In genomic region chr7:17732083-17732482, GRCh38 we compare ENCODE assay signal across 15 cellular contexts.
A peak's percentile ranks its signal among the peaks of the same experiment; 100 is the strongest.
DNase-seq lines count a peak whose midpoint lies in the region; ATAC-seq, FAIRE-seq and TF ChIP-seq lines count a peak whose summit lies in the region.
"Had no signal": no experiment of that assay in that cellular context is flagged by ENCODE, and none has a peak within 500 bp of the region (broad histone marks: within the 10 kb centered on the region; RNA-seq: fewer than 3 reads in every experiment).

No MANE protein-coding gene starts in this region.

- H3K4me3 Mint-ChIP-seq in GM23338 = no peak overlapping the region
- no peak overlapping the region for H3K4me3 Mint-ChIP-seq in stimulated activated naive B cell treated with anti-CD40 and anti-IgM and Interleukin-4, amounts not matched to agents 10 μg/mL and 1 μg/mL and 100 μg/mL, for 72 hours
- H3K4me3 Mint-ChIP-seq: B cell; CD8-positive, alpha-beta T cell had no signal

- H3K4me1 ChIP-seq in GM23338 (ENCODE audit: insufficient read depth) = no peaks in the 10 kb centered on the region
- H3K4me1 ChIP-seq in left lung = no peaks in the 10 kb centered on the region
- H3K4me1 ChIP-seq: BLaER1 treated with 17β-estradiol and CSF1 and Interleukin-3, amounts not matched to agents 10 nM and 100 nM had no signal

- H3K36me3 ChIP-seq in GM23338 (ENCODE audit: insufficient read depth) (peaks cover 13% of the 10 kb centered on the region), left lung (no peaks in the 10 kb centered on the region)
- H3K36me3 ChIP-seq: BLaER1 treated with 17β-estradiol and CSF1 and Interleukin-3, amounts not matched to agents 10 nM and 100 nM; HAP-1 had no signal

- peaks cover 41% of the 10 kb centered on the region for H3K9me3 Mint-ChIP-seq in GM23338
- peaks cover 0 to 11% of the 10 kb centered on the region in 2 donors for H3K9me3 Mint-ChIP-seq in stimulated activated naive B cell treated with anti-CD40 and anti-IgM and Interleukin-4, amounts not matched to agents 10 μg/mL and 1 μg/mL and 100 μg/mL, for 72 hours

- peaks cover 0 to 18% of the 10 kb centered on the region in 2 donors for H3K9me3 ChIP-seq in left lung

- no peak overlapping the region for H3K4me2 ChIP-seq in GM23338
- H3K4me2 ChIP-seq: BLaER1 treated with 17β-estradiol and CSF1 and Interleukin-3, amounts not matched to agents 10 nM and 100 nM had no signal

- intact Hi-C loops in left lung (cut with DNase I) = no loop called here

- TF ChIP-seq CTCF in GM23338 (conservative IDR thresholded peaks at IDR 0.05; ENCODE audit: low read depth in 2 of 2) (no peak), left lung (IDR thresholded peaks at IDR 0.05) (no peak)

- H3K27ac ChIP-seq in GM23338 (ENCODE audit: low read depth) = no peak overlapping the region
- H3K27ac ChIP-seq in left lung = no peak overlapping the region
- H3K27ac ChIP-seq: BLaER1 treated with 17β-estradiol and CSF1 and Interleukin-3, amounts not matched to agents 10 nM and 100 nM had no signal

- peaks cover 5% of the 10 kb centered on the region for H3K27me3 Mint-ChIP-seq in GM23338 (ENCODE audit: insufficient read depth, low read depth, poor library complexity)
- H3K27me3 Mint-ChIP-seq in stimulated activated naive B cell treated with anti-CD40 and anti-IgM and Interleukin-4, amounts not matched to agents 10 μg/mL and 1 μg/mL and 100 μg/mL, for 72 hours = peaks cover 6 to 16% of the 10 kb centered on the region in 2 donors

- no peak overlapping the region for H3K27ac Mint-ChIP-seq in GM23338
- H3K27ac Mint-ChIP-seq in stimulated activated naive B cell treated with anti-CD40 and anti-IgM and Interleukin-4, amounts not matched to agents 10 μg/mL and 1 μg/mL and 100 μg/mL, for 72 hours = peak overlapping the region; percentile 37
- H3K27ac Mint-ChIP-seq: B cell; CD8-positive, alpha-beta T cell had no signal

- no peak overlapping the region for H3K4me3 ChIP-seq in GM23338
- H3K4me3 ChIP-seq in left lung = no peak overlapping the region
- H3K4me3 ChIP-seq: BLaER1 treated with 17β-estradiol and CSF1 and Interleukin-3, amounts not matched to agents 10 nM and 100 nM; HAP-1 had no signal

- peaks cover 24% of the 10 kb centered on the region for H3K36me3 Mint-ChIP-seq in GM23338 (ENCODE audit: low read depth)
- H3K36me3 Mint-ChIP-seq in stimulated activated naive B cell treated with anti-CD40 and anti-IgM and Interleukin-4, amounts not matched to agents 10 μg/mL and 1 μg/mL and 100 μg/mL, for 72 hours = no peaks in the 10 kb centered on the region
- H3K36me3 Mint-ChIP-seq: CD8-positive, alpha-beta T cell had no signal

- no peaks in the 10 kb centered on the region for H3K79me2 ChIP-seq in GM23338 (replicated peaks; ENCODE audit: insufficient read depth)

- H3F3A ChIP-seq in GM23338 (replicated peaks; ENCODE audit: low read depth) = no peaks in the 10 kb centered on the region

- DNase-seq in NCI-H526 (lab: John Stamatoyannopoulos, UW) (peak; percentile 7 to 26), NCI-H526 treated with DMSO at 0.1 percent for 48 hours (lab: John Stamatoyannopoulos, UW) (no peak), GM23338 (ENCODE audit: low spot score) (no peak), NCI-H69 (lab: John Stamatoyannopoulos, UW) (peak; percentile 68), RCC 7860 (ENCODE audit: low spot score) (no peak), left lung (no peak)
- no peak for DNase-seq in stimulated activated naive B cell treated with anti-CD40 and anti-IgM and Interleukin-4, amounts not matched to agents 10 μg/mL and 1 μg/mL and 100 μg/mL, for 72 hours
- DNase-seq: CD8-positive, alpha-beta T cell; COR-L47; DMS79 treated with DMSO at 0.1 percent for 48 hours; GF-D8 had no signal

- no peaks in the 10 kb centered on the region for H4K20me1 ChIP-seq in GM23338 (replicated peaks; ENCODE audit: insufficient read depth)
- H4K20me1 ChIP-seq: BLaER1 treated with 17β-estradiol and CSF1 and Interleukin-3, amounts not matched to agents 10 nM and 100 nM had no signal

- H3K9me2 ChIP-seq in GM23338 (ENCODE audit: insufficient read depth) = no peaks in the 10 kb centered on the region

- no peak for ATAC-seq in GM23338
- ATAC-seq in stimulated activated naive B cell treated with anti-CD40 and anti-IgM and Interleukin-4, amounts not matched to agents 10 μg/mL and 1 μg/mL and 100 μg/mL, for 72 hours (replicated peaks) = no peak
- no peak for ATAC-seq in left lung
- ATAC-seq: CD8-positive, alpha-beta T cell had no signal

- H3K27me3 ChIP-seq in GM23338 (ENCODE audit: insufficient read depth) = no peaks in the 10 kb centered on the region
- H3K27me3 ChIP-seq in left lung = no peaks in the 10 kb centered on the region
- H3K27me3 ChIP-seq: BLaER1 treated with 17β-estradiol and CSF1 and Interleukin-3, amounts not matched to agents 10 nM and 100 nM had no signal

- 0 out of 2 replicates have a peak overlapping the region, but pooled peaks have one; percentile 28 for H2AFZ ChIP-seq in GM23338

- FAIRE-seq in RCC 7860 (lab: Jason Lieb, UNC) = no peak
- FAIRE-seq: D721Med had no signal

- H3K4me1 Mint-ChIP-seq in GM23338 = no peaks in the 10 kb centered on the region
- no peaks in the 10 kb centered on the region for H3K4me1 Mint-ChIP-seq in stimulated activated naive B cell treated with anti-CD40 and anti-IgM and Interleukin-4, amounts not matched to agents 10 μg/mL and 1 μg/mL and 100 μg/mL, for 72 hours
- H3K4me1 Mint-ChIP-seq: B cell had no signal

TF ChIP-seq in GM23338, 12 proteins besides CTCF, POLR2A, EP300 and RAD21 (continues in another document):
- TF ChIP-seq EZH2 (IDR thresholded peaks at IDR 0.05; ENCODE audit: low read depth, unreplicated experiment) (no peak), ZNF114 (CRISPR knock-in tag; IDR thresholded peaks at IDR 0.05) (no peak), ZNF462 (CRISPR knock-in tag; IDR thresholded peaks at IDR 0.05) (no peak), NANOG (IDR thresholded peaks at IDR 0.05; ENCODE audit: borderline replicate concordance) (no peak), ZNF331 (CRISPR knock-in tag; IDR thresholded peaks at IDR 0.05; ENCODE audit: low read depth) (no peak)

Comparison
In these comparisons a context has a peak if more than half of its experiments do, and no peak if none do; other contexts are left out.
1. DNase-seq: peak in NCI-H526 (2 of 2) and NCI-H69 (single experiment); none in NCI-H526 treated with DMSO at 0.1 percent for 48 hours (single experiment), GM23338 (single experiment), stimulated activated naive B cell treated with anti-CD40 and anti-IgM and Interleukin-4, amounts not matched to agents 10 μg/mL and 1 μg/mL and 100 μg/mL, for 72 hours (single experiment), RCC 7860 (single experiment) and left lung (0 of 2).